ENCODE assay signal across 17 cellular contexts in the genomic region with DNA sequence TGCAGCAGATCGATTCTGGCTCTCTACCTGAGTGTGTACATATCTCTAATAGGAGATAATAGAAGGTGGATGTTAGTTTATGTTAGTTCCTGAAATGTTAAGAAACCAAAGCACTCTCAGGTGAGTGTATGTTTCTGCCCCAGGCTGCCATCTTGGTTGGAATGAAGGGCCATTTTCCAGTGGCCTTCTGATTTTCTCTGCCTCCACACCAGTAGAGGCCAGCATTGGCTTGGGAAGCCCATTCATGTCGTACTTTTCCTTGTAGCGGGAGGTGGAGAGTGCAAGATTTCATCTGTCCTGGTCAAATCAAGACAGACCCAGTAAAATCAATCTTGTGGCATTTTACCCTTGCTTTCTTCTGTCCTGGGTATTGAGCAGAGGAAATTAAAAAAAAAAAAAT.
"Had no signal": no experiment of that assay in that cellular context is flagged by ENCODE, and none has a peak within 500 bp of the region (broad histone marks: within the 10 kb centered on the region; RNA-seq: fewer than 3 reads in every experiment).

No MANE protein-coding gene starts in this region.

- H3K27me3 ChIP-seq: esophagus muscularis mucosa, left lung, sigmoid colon had no signal

- ATAC-seq: activated CD8-positive, alpha-beta T cell treated with anti-CD3 and anti-CD28 coated beads for 36 hours; activated naive CD8-positive, alpha-beta T cell treated with anti-CD3 and anti-CD28 coated beads, Interleukin-2, amount 50 U/mL, for 24 hours; activated T-cell treated with anti-CD3 and anti-CD28 coated beads, Interleukin-2, amount 50 U/mL, for 72 hours; heart left ventricle; left lung; psoas muscle had no signal

- DNase-seq: activated CD4-positive, alpha-beta T cell treated with anti-CD3 and anti-CD28 coated beads for 4 hours; activated CD8-positive, alpha-beta memory T cell treated with anti-CD3 and anti-CD28 coated beads, Interleukin-2, amount 50 U/mL, for 4 hours; activated CD8-positive, alpha-beta T cell treated with anti-CD3 and anti-CD28 coated beads for 36 hours; activated naive CD4-positive, alpha-beta T cell; activated naive CD8-positive, alpha-beta T cell treated with anti-CD3 and anti-CD28 coated beads, Interleukin-2, amount 50 U/mL, for 24 hours; activated T-cell treated with anti-CD3 and anti-CD28 coated beads, Interleukin-2, amount 50 U/mL, for 72 hours; foreskin melanocyte; heart left ventricle; left lung; nucleus accumbens; psoas muscle; sigmoid colon; stimulated activated naive CD4-positive, alpha-beta T cell; substantia nigra; T-helper 1 cell had no signal

- H3K9me3 ChIP-seq: esophagus muscularis mucosa, left lung, psoas muscle, sigmoid colon had no signal

- FAIRE-seq: keratinocyte had no signal

- H3K27ac ChIP-seq: esophagus muscularis mucosa, heart left ventricle, left lung, psoas muscle, sigmoid colon had no signal

- H3K36me3 ChIP-seq: esophagus muscularis mucosa, heart left ventricle, left lung, sigmoid colon had no signal

- H3K4me1 ChIP-seq: heart left ventricle, left lung, psoas muscle, sigmoid colon had no signal

- H3K4me3 ChIP-seq: esophagus muscularis mucosa, heart left ventricle, left lung, psoas muscle, sigmoid colon had no signal
